Comparison of ENCODE assay signal across 9 cellular contexts in genomic region chr22:21642584-21643448, GRCh38. TPM values are rescaled to one million over a fixed set of nuclear protein-coding genes. Genes with fewer than 3 reads are reported as not detected.
DNase-seq lines count a peak whose midpoint lies in the region; ATAC-seq, FAIRE-seq and TF ChIP-seq lines count a peak whose summit lies in the region.
"Had no signal": no experiment of that assay in that cellular context is flagged by ENCODE, and none has a peak within 500 bp of the region (broad histone marks: within the 10 kb centered on the region; RNA-seq: fewer than 3 reads in every experiment).

No MANE protein-coding gene starts in this region.

- TF ChIP-seq POLR2A in gastroesophageal sphincter (IDR thresholded peaks at IDR 0.05), result no peak

- TF ChIP-seq EP300 in gastroesophageal sphincter (IDR thresholded peaks at IDR 0.05), result no peak

- in situ Hi-C loops in Panc1 (cut with HindIII; ENCODE audit: low pct_unique_long_range_greater_than_20kb, low sequenced_read_pairs), result no loop called here

- H3K36me3 ChIP-seq in Panc1 (ENCODE audit: control insufficient read depth, insufficient read depth, low read length) (no peaks in the 10 kb centered on the region), gastroesophageal sphincter (peaks cover 0 to 16% of the 10 kb centered on the region in 2 donors), pancreas (no peaks in the 10 kb centered on the region)

- 0% methylated on average over 8 of the region's 56 CpGs; no CpG with 5 or more reads in 1 of the 2 donors for WGBS in gastroesophageal sphincter (ENCODE audit: low coverage in 1 of 2), 2 donors
- 0 to 1% methylated on average over 55 to 56 of the region's 56 CpGs for WGBS in pancreas, 2 donors

- CTCF ChIA-PET in Panc1 (lab: Charles Lee), result interaction anchor here (0.6 to 2.3 kb wide), 3 partner anchors 14 to 87 kb away, joined by 3 to 12 read pairs (median 6); no protein-coding TSS in a partner anchor

- DNase-seq in DMS 273 (lab: John Stamatoyannopoulos, UW; ENCODE audit: unreplicated experiment) (peak; percentile 80), HL-60 (ENCODE audit: low read depth in 1 of 2, low spot score in 1 of 2) (peak in 1 of 2 experiments; percentile 70), Panc1 (ENCODE audit: low read depth, low spot score) (no peak), pancreas (peak; percentile 50 to 85 (median 65)), ureter (ENCODE audit: low spot score) (no peak)
- DNase-seq in activated effector memory CD4-positive, alpha-beta T cell treated with Interleukin-2 at 50 U/mL for 16 hours, result peak; percentile 53

- TF ChIP-seq CTCF in HL-60 (IDR thresholded peaks at IDR 0.05; ENCODE audit: insufficient read depth, low read length), result peak; percentile 65
- peak; percentile 79 for TF ChIP-seq CTCF in Panc1 (IDR thresholded peaks at IDR 0.05)
- peak in 3 of 4 experiments; percentile 22 to 53 (median 30) for TF ChIP-seq CTCF in gastroesophageal sphincter (IDR thresholded peaks at IDR 0.05)
- TF ChIP-seq CTCF in pancreas (IDR thresholded peaks at IDR 0.05), result peak in 3 of 4 donors; percentile 17 to 45 (median 26)

- no peak for FAIRE-seq in pancreas (lab: Jason Lieb, UNC)
- FAIRE-seq: colon had no signal

- H3K4me3 ChIP-seq in HL-60 (replicated peaks; ENCODE audit: insufficient read depth, low read length) (peak overlapping the region; percentile 64), Panc1 (ENCODE audit: low read depth in 2 of 2, low read length in 2 of 2) (peak overlapping the region; percentile 62 to 74), gastroesophageal sphincter (peak overlapping the region; percentile 64 to 79), pancreas (peak overlapping the region; percentile 58 to 93 (median 78))

- H3K4me1 ChIP-seq in Panc1 (ENCODE audit: control insufficient read depth, insufficient read depth, low read length) (peaks cover 8% of the 10 kb centered on the region; the same call in 1 of the 2 replicates), gastroesophageal sphincter (peaks cover 0 to 35% (median 18%) of the 10 kb centered on the region in 3 donors), pancreas (peaks cover 0 to 12% (median 5%) of the 10 kb centered on the region in 3 donors)

- H3K27ac ChIP-seq in HL-60 (replicated peaks) (peak overlapping the region; percentile 75), Panc1 (ENCODE audit: low read length) (peak overlapping the region; percentile 79), gastroesophageal sphincter (peak overlapping the region; percentile 3 to 84 (median 76)), pancreas (peak overlapping the region in 3 of 4 donors; percentile 58 to 77 (median 73))

- no peaks in the 10 kb centered on the region for H3K9me3 ChIP-seq in Panc1 (ENCODE audit: control insufficient read depth, insufficient read depth, low read depth, low read length)
- no peaks in the 10 kb centered on the region for H3K9me3 ChIP-seq in gastroesophageal sphincter
- H3K9me3 ChIP-seq in pancreas, result no peaks in the 10 kb centered on the region

- no peaks in the 10 kb centered on the region for H3K27me3 ChIP-seq in HL-60 (ENCODE audit: insufficient read depth, poor library complexity, severe bottlenecking)
- H3K27me3 ChIP-seq in Panc1 (ENCODE audit: control insufficient read depth, insufficient read depth, low read length), result no peaks in the 10 kb centered on the region
- no peaks in the 10 kb centered on the region for H3K27me3 ChIP-seq in gastroesophageal sphincter
- H3K27me3 ChIP-seq in pancreas, result no peaks in the 10 kb centered on the region

- intact Hi-C loops in Panc1 (cut with micrococcal nuclease; ENCODE audit: unreplicated experiment) (loop anchor here (10.0 kb wide), 1 partner anchor 48 kb away; no protein-coding TSS in a partner anchor), pancreas (cut with DNase I) (no loop called here)

- POLR2A ChIA-PET in Panc1 (lab: Charles Lee), result no interaction called here

- ATAC-seq in Panc1, result peak; percentile 43
- ATAC-seq in gastroesophageal sphincter, result no peak
- peak; percentile 37 to 51 (median 44) for ATAC-seq in pancreas
- ATAC-seq in HG02571 (IDR thresholded peaks at IDR 0.05; ENCODE audit: unreplicated experiment), result no peak

- TSS peak; percentile 88 for BruUV-seq in Panc1 (replicated peaks; lab: Mats Ljungman, UMichigan)

RNA-seq across cellular contexts. Expression of gene SDF2L1, which starts 0.7 kb away (rescaled TPM):
- total RNA-seq in Panc1 (2021; ENCODE audit: unreplicated experiment) (66.0 TPM), gastroesophageal sphincter (10 to 100 TPM; 20.7 to 44.1 (median 30.5) TPM), pancreas (10 to 100 TPM; 24.0 to 49.2 (median 33.4) TPM), ureter (28.1 TPM)
- polyA plus RNA-seq in Panc1 (2012; ENCODE audit: insufficient read length), result 101 TPM
- 10 to 100 TPM; 33.1 to 47.7 TPM for polyA plus RNA-seq in pancreas

RNA-seq across cellular contexts. Expression of gene CCDC116, which starts 10.3 kb away (rescaled TPM):
- total RNA-seq in Panc1 (2021; ENCODE audit: unreplicated experiment), result not detected
- 0.17 TPM for polyA plus RNA-seq in Panc1 (2012; ENCODE audit: insufficient read length)
- 1 to 10 TPM in 1 of 4 donors, under 1 TPM in 3; 0.16 to 1.3 (median 0.20) TPM for total RNA-seq in gastroesophageal sphincter
- under 1 TPM in 5 of 6 donors, not detected in 1; 0.12 to 0.34 (median 0.19) TPM for total RNA-seq in pancreas
- polyA plus RNA-seq in pancreas, result 1 to 10 TPM; 1.2 to 1.3 TPM
- 0.57 TPM for total RNA-seq in ureter

RNA-seq across cellular contexts. Expression of gene YDJC, which starts 13.0 kb away (rescaled TPM):
- total RNA-seq in Panc1 (2021; ENCODE audit: unreplicated experiment) (60.6 TPM), gastroesophageal sphincter (10 to 100 TPM; 13.1 to 23.6 (median 22.1) TPM), pancreas (10 to 100 TPM; 11.2 to 22.5 (median 13.6) TPM), ureter (27.2 TPM)
- polyA plus RNA-seq in Panc1 (2012; ENCODE audit: insufficient read length), result 73.2 TPM
- polyA plus RNA-seq in pancreas, result 10 to 100 TPM; 23.8 to 25.1 TPM

RNA-seq across cellular contexts. Expression of gene PPIL2, which starts 23.0 kb away (rescaled TPM):
- total RNA-seq in Panc1 (2021; ENCODE audit: unreplicated experiment), result 40.0 TPM
- 39.3 TPM for polyA plus RNA-seq in Panc1 (2012; ENCODE audit: insufficient read length)
- 10 to 100 TPM; 18.6 to 38.0 (median 22.4) TPM for total RNA-seq in gastroesophageal sphincter
- total RNA-seq in pancreas, result 10 to 100 TPM; 21.1 to 33.5 (median 27.7) TPM
- polyA plus RNA-seq in pancreas, result 10 to 100 TPM; 54.2 to 57.0 TPM
- total RNA-seq in ureter, result 62.9 TPM

Comparison
In these comparisons a context has a peak if more than half of its experiments do, and no peak if none do; other contexts are left out.
1. DNase-seq: peak in DMS 273 (single experiment), activated effector memory CD4-positive, alpha-beta T cell treated with Interleukin-2 at 50 U/mL for 16 hours (single experiment) and pancreas (6 of 6); none in Panc1 (single experiment) and ureter (single experiment).
2. CTCF ChIP-seq: peak in every context shown above with its lines; median percentile 79 in Panc1; 65 in HL-60; 30 in gastroesophageal sphincter; 26 in pancreas.
3. ATAC-seq: peak in Panc1 (single experiment) and pancreas (4 of 4); none in gastroesophageal sphincter (single experiment) and HG02571 (single experiment).
4. Peak in every context shown above with its lines, with median percentiles within 50 percentile points of each other: H3K27ac ChIP-seq and H3K4me3 ChIP-seq.